Comparison of ENCODE assay signal across 10 cellular contexts in the genomic region with DNA sequence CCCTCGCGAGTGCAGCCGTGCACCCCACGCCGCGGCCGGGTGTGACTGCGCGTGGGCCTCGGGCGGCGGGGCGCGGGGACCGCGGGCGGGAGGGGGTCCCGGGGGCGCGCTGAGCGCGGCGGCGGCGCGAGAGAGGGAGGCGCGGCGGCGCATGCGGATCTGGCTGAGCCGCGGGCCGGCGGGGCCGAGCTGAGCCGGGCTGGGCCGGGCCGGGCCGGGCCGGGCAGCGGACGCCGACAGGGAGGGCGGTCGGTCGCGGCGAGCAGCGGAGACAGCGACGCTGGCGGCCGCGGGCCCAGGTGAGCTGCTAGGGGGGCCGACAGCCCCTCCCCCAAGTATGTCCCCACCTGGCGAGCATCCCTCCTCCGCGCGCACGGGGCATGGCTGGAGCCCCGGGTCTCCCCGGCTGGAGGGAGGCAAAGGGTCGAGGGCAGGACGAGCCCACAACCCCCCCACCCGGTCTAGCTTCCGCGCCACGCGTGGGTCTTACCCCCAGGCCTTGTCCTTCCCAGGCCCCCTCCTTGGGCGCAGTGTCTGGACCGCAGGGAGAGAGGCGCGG. TPM values are rescaled to one million over a fixed set of nuclear protein-coding genes. Genes with fewer than 3 reads are reported as not detected.
DNase-seq lines count a peak whose midpoint lies in the region; ATAC-seq and TF ChIP-seq lines count a peak whose summit lies in the region.
"Had no signal": no experiment of that assay in that cellular context is flagged by ENCODE, and none has a peak within 500 bp of the region (broad histone marks: within the 10 kb centered on the region; RNA-seq: fewer than 3 reads in every experiment).

No MANE protein-coding gene starts in this region.

- peak; percentile 50 for DNase-seq in activated T-cell treated with anti-CD3 and anti-CD28 coated beads, Interleukin-2, amount 50 U/mL, for 24 hours
- no peak for DNase-seq in activated T-cell treated with anti-CD3 and anti-CD28 coated beads, Interleukin-2, amount 50 U/mL, for 4 hours
- no peak for DNase-seq in colonic mucosa
- no peak for DNase-seq in lung (ENCODE audit: low spot score)
- DNase-seq in ureter (ENCODE audit: low spot score) = peak; percentile 58
- no peak for DNase-seq in DMS79 treated with DMSO at 0.1 percent for 48 hours (lab: John Stamatoyannopoulos, UW)
- DNase-seq in inferior parietal cortex (ENCODE audit: extremely low spot score) = no peak
- DNase-seq: KG1, T1000 had no signal

- H3K9me3 ChIP-seq in colonic mucosa (no peaks in the 10 kb centered on the region), lung (ENCODE audit: control insufficient read depth in 2 of 2, insufficient read depth in 1 of 2, low read length in 1 of 2) (no peaks in the 10 kb centered on the region)

- peaks cover 3% of the 10 kb centered on the region for H3K36me3 Mint-ChIP-seq in activated T-cell treated with anti-CD3 and anti-CD28 coated beads, Interleukin-2, amount 50 U/mL, for 24 hours (ENCODE audit: low read depth)
- H3K36me3 Mint-ChIP-seq in activated T-cell treated with anti-CD3 and anti-CD28 coated beads, Interleukin-2, amount 50 U/mL, for 4 hours (ENCODE audit: insufficient read depth) = peaks cover 4% of the 10 kb centered on the region

- H3K36me3 ChIP-seq in colonic mucosa (no peaks in the 10 kb centered on the region), lung (ENCODE audit: control insufficient read depth in 2 of 2, insufficient read depth in 2 of 2, low read length in 2 of 2) (no peaks in the 10 kb centered on the region)

- H3K27me3 ChIP-seq in colonic mucosa = peaks cover 6% of the 10 kb centered on the region
- H3K27me3 ChIP-seq in lung (ENCODE audit: control insufficient read depth, insufficient read depth) = peaks cover 4% of the 10 kb centered on the region

- no peak for TF ChIP-seq CTCF in colonic mucosa (IDR thresholded peaks at IDR 0.05)
- TF ChIP-seq CTCF in lung (IDR thresholded peaks at IDR 0.05; ENCODE audit: control extremely low read depth, extremely low read depth) = no peak

- no peak overlapping the region for H3K9ac ChIP-seq in colonic mucosa (ENCODE audit: low read depth in 2 of 2, low read length in 2 of 2)

- intact Hi-C loops in colonic mucosa (cut with DNase I) = loop anchor here (10.0 kb wide), 1 partner anchor 162 kb away; no protein-coding TSS in a partner anchor

- H3K4me3 ChIP-seq in colonic mucosa (peak overlapping the region; percentile 85), lung (peak overlapping the region; percentile 25)

- H3K4me1 Mint-ChIP-seq in activated T-cell treated with anti-CD3 and anti-CD28 coated beads, Interleukin-2, amount 50 U/mL, for 24 hours (ENCODE audit: low read depth) = peaks cover 34% of the 10 kb centered on the region
- H3K4me1 Mint-ChIP-seq in activated T-cell treated with anti-CD3 and anti-CD28 coated beads, Interleukin-2, amount 50 U/mL, for 4 hours (ENCODE audit: low read depth) = peaks cover 25% of the 10 kb centered on the region

- H3K27ac Mint-ChIP-seq in activated T-cell treated with anti-CD3 and anti-CD28 coated beads, Interleukin-2, amount 50 U/mL, for 24 hours = no peak overlapping the region

- 1 to 4% methylated on average over 24 to 74 of the region's 74 CpGs for WGBS in lung, 2 donors

- H3K9me3 Mint-ChIP-seq in activated T-cell treated with anti-CD3 and anti-CD28 coated beads, Interleukin-2, amount 50 U/mL, for 24 hours = no peaks in the 10 kb centered on the region
- H3K9me3 Mint-ChIP-seq in activated T-cell treated with anti-CD3 and anti-CD28 coated beads, Interleukin-2, amount 50 U/mL, for 4 hours = no peaks in the 10 kb centered on the region

- H3K27ac ChIP-seq in colonic mucosa (no peak overlapping the region), lung (ENCODE audit: low read depth in 1 of 2, low read length in 1 of 2) (no peak overlapping the region)

- peaks cover 15% of the 10 kb centered on the region for H3K4me1 ChIP-seq in colonic mucosa
- peaks cover 5 to 13% of the 10 kb centered on the region in 2 donors for H3K4me1 ChIP-seq in lung (ENCODE audit: control insufficient read depth in 2 of 2, insufficient read depth in 2 of 2, low read length in 2 of 2)

- H3K4me3 Mint-ChIP-seq in activated T-cell treated with anti-CD3 and anti-CD28 coated beads, Interleukin-2, amount 50 U/mL, for 24 hours = peak overlapping the region; percentile 78
- no peak overlapping the region for H3K4me3 Mint-ChIP-seq in activated T-cell treated with anti-CD3 and anti-CD28 coated beads, Interleukin-2, amount 50 U/mL, for 4 hours

- ATAC-seq in activated T-cell treated with anti-CD3 and anti-CD28 coated beads, Interleukin-2, amount 50 U/mL, for 4 hours = no peak
- ATAC-seq in lung (ENCODE audit: insufficient read depth, low FRiP score) (no peak), GM19328 (IDR thresholded peaks at IDR 0.05; ENCODE audit: unreplicated experiment) (no peak)

- H3K27me3 Mint-ChIP-seq in activated T-cell treated with anti-CD3 and anti-CD28 coated beads, Interleukin-2, amount 50 U/mL, for 24 hours = peaks cover 12% of the 10 kb centered on the region
- peaks cover 14% of the 10 kb centered on the region for H3K27me3 Mint-ChIP-seq in activated T-cell treated with anti-CD3 and anti-CD28 coated beads, Interleukin-2, amount 50 U/mL, for 4 hours (ENCODE audit: low read depth)

RNA-seq across cellular contexts. Expression of a gene that starts 0.3 kb away (rescaled TPM):
- 1 to 10 TPM; 1.2 to 2.1 (median 1.8) TPM for total RNA-seq in activated T-cell treated with anti-CD3 and anti-CD28 coated beads, Interleukin-2, amount 50 U/mL, for 4 hours
- under 1 TPM; 0.29 to 0.74 TPM for total RNA-seq in colonic mucosa
- under 1 TPM; 0.68 to 0.80 TPM for total RNA-seq in lung
- under 1 TPM; 0.58 to 0.75 TPM for polyA plus RNA-seq in lung
- 2.6 TPM for total RNA-seq in ureter

RNA-seq across cellular contexts. Expression of a gene that starts 1.5 kb away (rescaled TPM):
- total RNA-seq in activated T-cell treated with anti-CD3 and anti-CD28 coated beads, Interleukin-2, amount 50 U/mL, for 4 hours = 10 to 100 TPM; 17.0 to 19.2 (median 18.1) TPM
- total RNA-seq in colonic mucosa = 10 to 100 TPM; 76.5 to 94.9 TPM
- total RNA-seq in lung = 100 to 1,000 TPM; 135 to 190 TPM
- polyA plus RNA-seq in lung = 100 to 1,000 TPM; 331 to 413 TPM
- total RNA-seq in ureter = 62.6 TPM

RNA-seq across cellular contexts. Expression of a gene that starts 23.0 kb away (rescaled TPM):
- total RNA-seq in activated T-cell treated with anti-CD3 and anti-CD28 coated beads, Interleukin-2, amount 50 U/mL, for 4 hours = 1 to 10 TPM; 6.4 to 9.5 (median 6.8) TPM
- 10 to 100 TPM; 26.5 to 36.0 TPM for total RNA-seq in colonic mucosa
- total RNA-seq in lung = 10 to 100 TPM; 33.0 to 37.5 TPM
- 10 to 100 TPM; 28.9 to 34.6 TPM for polyA plus RNA-seq in lung
- total RNA-seq in ureter = 34.3 TPM

RNA-seq across cellular contexts. Expression of a gene that starts 41.3 kb away (rescaled TPM):
- 10 to 100 TPM; 24.2 to 33.9 (median 33.7) TPM for total RNA-seq in activated T-cell treated with anti-CD3 and anti-CD28 coated beads, Interleukin-2, amount 50 U/mL, for 4 hours
- total RNA-seq in colonic mucosa (10 to 100 TPM in 1 of 2 donors, 1 to 10 TPM in 1; 8.7 to 16.0 TPM), lung (10 to 100 TPM; 10.8 to 25.1 TPM), ureter (8.9 TPM)
- polyA plus RNA-seq in lung = 10 to 100 TPM; 23.3 to 37.9 TPM

RNA-seq across cellular contexts. Expression of a gene that starts 53.9 kb away (rescaled TPM):
- under 1 TPM; 0.71 to 0.82 (median 0.79) TPM for total RNA-seq in activated T-cell treated with anti-CD3 and anti-CD28 coated beads, Interleukin-2, amount 50 U/mL, for 4 hours
- 1 to 10 TPM; 1.4 to 1.7 TPM for total RNA-seq in colonic mucosa
- 10 to 100 TPM; 25.6 to 43.8 TPM for total RNA-seq in lung
- 10 to 100 TPM; 16.9 to 30.1 TPM for polyA plus RNA-seq in lung
- 3.2 TPM for total RNA-seq in ureter

Comparison
In these comparisons a context has a peak if more than half of its experiments do, and no peak if none do; other contexts are left out.
1. DNase-seq: peak in activated T-cell treated with anti-CD3 and anti-CD28 coated beads, Interleukin-2, amount 50 U/mL, for 24 hours (single experiment) and ureter (single experiment); none in activated T-cell treated with anti-CD3 and anti-CD28 coated beads, Interleukin-2, amount 50 U/mL, for 4 hours (single experiment), colonic mucosa (single experiment), lung (single experiment), DMS79 treated with DMSO at 0.1 percent for 48 hours (single experiment) and inferior parietal cortex (single experiment).